In genomic region chr19:12994701-12995595, GRCh38 we compare ENCODE assay signal across 8 cellular contexts. TPM values are rescaled to one million over a fixed set of nuclear protein-coding genes. Genes with fewer than 3 reads are reported as not detected.
DNase-seq lines count a peak whose midpoint lies in the region; ATAC-seq and TF ChIP-seq lines count a peak whose summit lies in the region.

TSS of gene NFIX (plus strand) at chr19:12995475. CDS start at chr19:12995838, 363 bp downstream.

- in situ Hi-C loops in GM13977 (cut with MboI; ENCODE audit: low pct_unique_long_range_greater_than_20kb, low sequenced_read_pairs, unreplicated experiment), result no loop called here

- H3K27me3 Mint-ChIP-seq in nephron progenitor cell (ENCODE audit: low read depth, poor library complexity), result peaks cover 40% of the 10 kb centered on the region

- no peaks in the 10 kb centered on the region for H3K9me3 ChIP-seq in thymus (ENCODE audit: control insufficient read depth)

- H3K36me3 Mint-ChIP-seq in nephron progenitor cell (ENCODE audit: low read depth), result no peaks in the 10 kb centered on the region

- peak within 1 kb of the TSS; percentile 83 for H3K4me3 Mint-ChIP-seq in nephron progenitor cell

- H3K4me3 ChIP-seq in fibroblast of pulmonary artery (replicated peaks; ENCODE audit: low read depth, low read length) (peak within 1 kb of the TSS; percentile 75), thymus (ENCODE audit: low read length) (peak within 1 kb of the TSS; percentile 77)

- H3K36me3 ChIP-seq in thymus (ENCODE audit: control insufficient read depth, insufficient read depth), result no peaks in the 10 kb centered on the region

- peaks cover 20% of the 10 kb centered on the region for H3K27me3 ChIP-seq in thymus (ENCODE audit: control insufficient read depth, insufficient read depth)

- no peak for ATAC-seq in GM18858 (IDR thresholded peaks at IDR 0.05; ENCODE audit: unreplicated experiment)
- no peak for ATAC-seq in GM21390 (IDR thresholded peaks at IDR 0.05; ENCODE audit: unreplicated experiment)

- no peaks in the 10 kb centered on the region for H3K4me1 ChIP-seq in thymus (ENCODE audit: control insufficient read depth, insufficient read depth, low read length)

- H3K27ac ChIP-seq in thymus (ENCODE audit: low read depth), result peak within 1 kb of the TSS; percentile 8

- H3K27ac Mint-ChIP-seq in nephron progenitor cell, result no peak within 1 kb of the TSS

- peaks cover 10% of the 10 kb centered on the region for H3K9me3 Mint-ChIP-seq in nephron progenitor cell

- TF ChIP-seq CTCF in GM13977 (IDR thresholded peaks at IDR 0.05; ENCODE audit: extremely low read depth, insufficient read depth, missing control alignments) (peak; percentile 2), fibroblast of pulmonary artery (IDR thresholded peaks at IDR 0.05; ENCODE audit: low read length, missing control alignments) (no peak), nephron progenitor cell (IDR thresholded peaks at IDR 0.05) (no peak)

- WGBS in thymus, result 10% methylated on average over 83 of the region's 84 CpGs

- peaks cover 10% of the 10 kb centered on the region for H3K4me1 Mint-ChIP-seq in nephron progenitor cell

- DNase-seq in GM13977 (ENCODE audit: low spot score), result no peak
- peak; percentile 84 for DNase-seq in activated effector memory CD4-positive, alpha-beta T cell treated with anti-CD3 and anti-CD28 coated beads, Interleukin-2, amount 50 U/mL, for 16 hours
- peak; percentile 56 for DNase-seq in fibroblast of pulmonary artery (ENCODE audit: low read depth)
- DNase-seq in nephron progenitor cell, result peak; percentile 78

TF ChIP-seq in PFSK-1, 5 proteins besides CTCF, POLR2A, EP300 and RAD21:
- TF ChIP-seq FOXP2 (optimal IDR thresholded peaks at IDR 0.05; ENCODE audit: borderline replicate concordance, extremely low read depth, extremely low read length, insufficient read depth) (peak; percentile 54), SIN3A (IDR thresholded peaks at IDR 0.05; ENCODE audit: borderline replicate concordance, insufficient read depth, low read length) (no peak), REST (IDR thresholded peaks at IDR 0.05; ENCODE audit: insufficient read depth in 1 of 2, low read depth in 2 of 2, low read length in 2 of 2) (no peak), POLR2AphosphoS5 (IDR thresholded peaks at IDR 0.05; ENCODE audit: low read depth, low read length) (no peak)

RNA-seq across cellular contexts. Expression of gene NFIX, which starts in this region (rescaled TPM):
- polyA plus RNA-seq in PFSK-1 (2012; ENCODE audit: insufficient read length, low read depth), result 22.2 TPM
- polyA plus RNA-seq in thymus, result 10.5 TPM
